Comparison of ENCODE assay signal across 20 cellular contexts in genomic region chr3:76222115-76222652, GRCh38.
"Had no signal": no experiment of that assay in that cellular context is flagged by ENCODE, and none has a peak within 500 bp of the region (broad histone marks: within the 10 kb centered on the region; RNA-seq: fewer than 3 reads in every experiment).

No MANE protein-coding gene starts in this region.

- H3K4me1 ChIP-seq: breast epithelium, esophagus muscularis mucosa, heart right ventricle, tibial artery had no signal

- ATAC-seq: activated T-cell treated with anti-CD3 and anti-CD28 coated beads, Interleukin-2, amount 50 U/mL, for 4 hours; heart right ventricle; stimulated activated naive CD8-positive, alpha-beta T cell treated with anti-CD3 and anti-CD28 coated beads, Interleukin-15, Interleukin-2, amounts not matched to agents 100 U/mL and 50 U/mL, for 24 hours; T-cell had no signal

- DNase-seq: activated CD4-positive, alpha-beta T cell treated with anti-CD3 and anti-CD28 coated beads, Interleukin-2, amount 10 ng/mL, durations not matched to agents 7 days and 5 days; activated CD8-positive, alpha-beta memory T cell treated with anti-CD3 and anti-CD28 coated beads, Interleukin-2, amount 50 U/mL, for 4 hours; activated naive CD4-positive, alpha-beta T cell treated with anti-CD3 and anti-CD28 coated beads for 36 hours; activated T-cell treated with anti-CD3 and anti-CD28 coated beads, Interleukin-2, amount 50 U/mL, for 4 hours; dermis blood vessel endothelial cell; effector memory CD4-positive, alpha-beta T cell; heart right ventricle; immature natural killer cell; midbrain; nucleus accumbens; retina; stimulated activated CD4-positive, alpha-beta T cell treated with anti-CD3 and anti-CD28 coated beads, Interleukin-2, amount 100 ng/mL, for 24 hours; stimulated activated naive CD8-positive, alpha-beta T cell treated with anti-CD3 and anti-CD28 coated beads, Interleukin-15, Interleukin-2, amounts not matched to agents 100 U/mL and 50 U/mL, for 24 hours; substantia nigra; T-cell; tibial artery had no signal

- H3K27ac ChIP-seq: breast epithelium, esophagus muscularis mucosa, heart right ventricle, tibial artery had no signal

- FAIRE-seq: astrocyte, endothelial cell of umbilical vein had no signal

- H3K4me3 ChIP-seq: breast epithelium, esophagus muscularis mucosa, heart right ventricle, tibial artery had no signal

- H3K9me3 ChIP-seq: breast epithelium, esophagus muscularis mucosa, tibial artery had no signal

- H3K27me3 ChIP-seq: breast epithelium, esophagus muscularis mucosa, heart right ventricle, tibial artery had no signal

- H3K36me3 ChIP-seq: breast epithelium, esophagus muscularis mucosa, heart right ventricle, tibial artery had no signal
